8 cellular contexts compared by ENCODE assay signal in the genomic region with DNA sequence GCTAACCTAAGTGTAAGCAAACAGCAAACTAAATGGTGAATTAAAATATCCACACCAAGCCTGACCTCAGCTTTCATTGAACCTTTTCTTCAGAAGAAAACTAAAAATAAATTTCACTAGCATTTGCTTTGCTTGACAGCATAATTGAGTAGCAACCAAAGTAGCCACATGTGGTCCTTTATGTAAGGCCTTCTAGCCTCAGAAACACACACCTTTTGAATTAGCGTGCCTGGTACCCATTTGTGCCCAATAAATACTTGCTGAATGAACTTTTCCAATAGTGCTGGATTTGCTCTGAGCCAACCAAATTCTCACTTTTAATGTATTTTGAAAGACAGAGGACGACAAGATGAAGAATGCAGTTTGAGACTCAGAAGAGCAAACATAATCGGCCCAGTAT. TPM values are rescaled to one million over a fixed set of nuclear protein-coding genes. Genes with fewer than 3 reads are reported as not detected.
DNase-seq lines count a peak whose midpoint lies in the region; ATAC-seq, FAIRE-seq and TF ChIP-seq lines count a peak whose summit lies in the region.

No MANE protein-coding gene starts in this region.

- ATAC-seq in memory B cell (ENCODE audit: low read depth): no peak
- no peak for ATAC-seq in HG02798 (IDR thresholded peaks at IDR 0.05; ENCODE audit: poor library complexity, unreplicated experiment)

- peaks cover 6% of the 10 kb centered on the region for H3K4me1 Mint-ChIP-seq in astrocyte (ENCODE audit: low read depth, unreplicated experiment)
- peaks cover 28% of the 10 kb centered on the region for H3K4me1 Mint-ChIP-seq in memory B cell

- H3K9me3 Mint-ChIP-seq in astrocyte (ENCODE audit: unreplicated experiment): no peaks in the 10 kb centered on the region
- no peaks in the 10 kb centered on the region for H3K9me3 Mint-ChIP-seq in memory B cell

- H3K27me3 Mint-ChIP-seq in astrocyte (ENCODE audit: low read depth, unreplicated experiment): no peaks in the 10 kb centered on the region
- no peaks in the 10 kb centered on the region for H3K27me3 Mint-ChIP-seq in memory B cell

- H3K4me2 ChIP-seq in astrocyte (ENCODE audit: low read length): peak overlapping the region; percentile 94

- WGBS in HUES64: 39% methylated on average over 3 of the region's 3 CpGs

- H3K36me3 Mint-ChIP-seq in astrocyte (ENCODE audit: low read depth, unreplicated experiment) (no peaks in the 10 kb centered on the region), memory B cell (peaks cover 2% of the 10 kb centered on the region)

- H3K36me3 ChIP-seq in HUES64 (ENCODE audit: insufficient read depth, low read length) (peaks cover 3% of the 10 kb centered on the region; the same call in 1 of the 2 replicates), astrocyte (ENCODE audit: insufficient read depth, low read length) (no peaks in the 10 kb centered on the region)

- H3K4me3 ChIP-seq in AG09309 (ENCODE audit: control insufficient read depth, low read depth, low read length) (peak overlapping the region; percentile 98), HUES64 (ENCODE audit: low read length) (peak overlapping the region; percentile 94), astrocyte (ENCODE audit: insufficient read depth, low read depth, low read length) (peak overlapping the region; percentile 99)

- H3K27ac Mint-ChIP-seq in astrocyte (ENCODE audit: unreplicated experiment): peak overlapping the region; percentile 95
- H3K27ac Mint-ChIP-seq in memory B cell: peak overlapping the region; percentile 95

- peaks cover 48% of the 10 kb centered on the region for H4K20me1 ChIP-seq in astrocyte (ENCODE audit: insufficient read depth, low read length)

- H3K27me3 ChIP-seq in HUES64 (ENCODE audit: insufficient read depth, low read length): no peaks in the 10 kb centered on the region
- no peaks in the 10 kb centered on the region for H3K27me3 ChIP-seq in astrocyte (ENCODE audit: insufficient read depth, low read length)

- peaks cover 85% of the 10 kb centered on the region for H3K79me2 ChIP-seq in astrocyte (ENCODE audit: insufficient read depth, low read length)

- H3K27ac ChIP-seq in HUES64 (ENCODE audit: low read depth, low read length) (no peak overlapping the region), astrocyte (ENCODE audit: low read depth, low read length) (peak overlapping the region; percentile 92)

- H3K4me3 Mint-ChIP-seq in astrocyte (ENCODE audit: unreplicated experiment): peak overlapping the region; percentile 94
- peak overlapping the region; percentile 85 for H3K4me3 Mint-ChIP-seq in memory B cell

- no peak overlapping the region for H2AFZ ChIP-seq in astrocyte (ENCODE audit: low read depth, low read length)

- no peak for TF ChIP-seq CTCF in AG09309 (IDR thresholded peaks at IDR 0.05; ENCODE audit: control insufficient read depth, insufficient read depth, low read depth, low read length, missing control alignments)
- TF ChIP-seq CTCF in astrocyte (IDR thresholded peaks at IDR 0.05; ENCODE audit: insufficient read depth, low read depth, low read length): no peak

- FAIRE-seq in astrocyte (lab: Jason Lieb, UNC) (no peak), GM19239 (lab: Jason Lieb, UNC) (no peak)

- peaks cover 17% of the 10 kb centered on the region for H3K4me1 ChIP-seq in HUES64 (ENCODE audit: insufficient read depth, low read length)
- H3K4me1 ChIP-seq in astrocyte (ENCODE audit: insufficient read depth, low read length): peaks cover 9% of the 10 kb centered on the region

- DNase-seq in AG09309 (ENCODE audit: low read depth) (no peak), astrocyte (ENCODE audit: low read depth) (no peak), memory B cell (ENCODE audit: low spot score in 2 of 2) (no peak), HCEC 1CT (no peak), NCI-H1436 (lab: John Stamatoyannopoulos, UW) (no peak), GM19239 (ENCODE audit: insufficient read length, low spot score) (no peak)

- H3K9ac ChIP-seq in HUES64 (ENCODE audit: low read depth, low read length): no peak overlapping the region
- H3K9ac ChIP-seq in astrocyte (ENCODE audit: low read length): peak overlapping the region; percentile 98

- H3K9me3 ChIP-seq in HUES64 (ENCODE audit: insufficient read depth, low read depth, low read length): no peaks in the 10 kb centered on the region
- H3K9me3 ChIP-seq in astrocyte (ENCODE audit: insufficient read depth, low read depth, low read length): no peaks in the 10 kb centered on the region

RNA-seq across cellular contexts. Expression of gene NIPBL, which starts 2.1 kb away (rescaled TPM):
- 25.5 TPM for polyA plus RNA-seq in HUES64 (2013, experiment 1 of 2)
- polyA plus RNA-seq in HUES64 (2013, experiment 2 of 2): 28.7 TPM
- 38.4 and 45.3 TPM in 2 replicates for total RNA-seq in astrocyte
